In the genomic region with DNA sequence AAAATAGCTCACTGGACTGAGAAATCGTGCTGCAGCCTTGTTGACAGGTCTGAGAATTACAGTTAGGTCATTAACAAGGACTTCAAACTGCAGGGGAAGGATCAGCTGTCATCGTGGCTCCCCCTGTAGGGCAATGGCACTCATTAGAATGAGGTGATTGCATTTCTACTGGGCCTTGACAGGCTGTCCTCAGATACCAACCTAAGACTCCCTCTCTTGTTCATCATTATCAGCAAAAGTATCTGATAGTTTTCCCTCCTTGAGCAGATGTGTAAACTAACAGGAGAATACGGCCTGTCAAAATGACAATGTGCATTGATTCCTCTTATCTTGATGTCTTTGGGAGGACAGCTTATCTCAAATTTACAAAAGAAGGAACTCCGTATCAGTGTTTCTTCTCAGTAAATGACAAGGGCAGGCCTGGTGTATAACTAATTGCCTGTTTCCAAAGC, we compare ENCODE assay signal across 7 cellular contexts.
A peak's percentile ranks its signal among the peaks of the same experiment; 100 is the strongest.
DNase-seq lines count a peak whose midpoint lies in the region; ATAC-seq and TF ChIP-seq lines count a peak whose summit lies in the region.

No MANE protein-coding gene starts in this region.

- H4K20me1 ChIP-seq in GM23338 (replicated peaks; ENCODE audit: insufficient read depth) = no peaks in the 10 kb centered on the region

- H3K27ac ChIP-seq in GM23338 (ENCODE audit: low read depth) = no peak overlapping the region

- CTCF ChIA-PET in activated CD8-positive, alpha-beta T cell treated with anti-CD3 and anti-CD28 coated beads, Interleukin-2, amount 10 ng/mL, durations not matched to agents 7 days and 5 days (lab: Charles Lee) = no interaction called here

- no peaks in the 10 kb centered on the region for H3K36me3 Mint-ChIP-seq in GM23338 (ENCODE audit: low read depth)
- H3K36me3 Mint-ChIP-seq in activated CD8-positive, alpha-beta T cell treated with anti-CD3 and anti-CD28 coated beads, Interleukin-2, amount 10 ng/mL, durations not matched to agents 7 days and 5 days (ENCODE audit: low read depth) = no peaks in the 10 kb centered on the region

- H3K27me3 ChIP-seq in GM23338 (ENCODE audit: insufficient read depth) = no peaks in the 10 kb centered on the region

- H3K4me3 ChIP-seq in GM12875 (ENCODE audit: low read depth, low read length) = no peak overlapping the region
- no peak overlapping the region for H3K4me3 ChIP-seq in GM23338

- no peak overlapping the region for H3K27ac Mint-ChIP-seq in GM23338
- H3K27ac Mint-ChIP-seq in activated CD8-positive, alpha-beta T cell treated with anti-CD3 and anti-CD28 coated beads, Interleukin-2, amount 10 ng/mL, durations not matched to agents 7 days and 5 days = no peak overlapping the region

- H3K79me2 ChIP-seq in GM23338 (replicated peaks; ENCODE audit: insufficient read depth) = no peaks in the 10 kb centered on the region

- ATAC-seq in GM23338 (peak; percentile 98), GM19035 (IDR thresholded peaks at IDR 0.05; ENCODE audit: unreplicated experiment) (no peak)
- ATAC-seq in activated CD8-positive, alpha-beta T cell treated with anti-CD3 and anti-CD28 coated beads, Interleukin-2, amount 10 ng/mL, durations not matched to agents 7 days and 5 days = no peak

- H2AFZ ChIP-seq in GM23338 = no peak overlapping the region

- H3F3A ChIP-seq in GM23338 (replicated peaks; ENCODE audit: low read depth) = no peaks in the 10 kb centered on the region

- no peaks in the 10 kb centered on the region for H3K4me1 ChIP-seq in GM23338 (ENCODE audit: insufficient read depth)

- DNase-seq in GM23338 (ENCODE audit: low spot score) = peak; percentile 81
- peak; percentile 95 for DNase-seq in NCI-H146 (lab: John Stamatoyannopoulos, UW)
- peak; percentile 37 for DNase-seq in activated CD8-positive, alpha-beta T cell treated with anti-CD3 and anti-CD28 coated beads, Interleukin-2, amount 10 ng/mL, durations not matched to agents 7 days and 5 days
- peak; percentile 89 for DNase-seq in left kidney (ENCODE audit: low read depth, low spot score)
- DNase-seq in NOMO-1 treated with DMSO at 0.1 percent for 48 hours (lab: John Stamatoyannopoulos, UW; ENCODE audit: unreplicated experiment) = no peak

- H3K4me3 Mint-ChIP-seq in GM23338 = no peak overlapping the region
- no peak overlapping the region for H3K4me3 Mint-ChIP-seq in activated CD8-positive, alpha-beta T cell treated with anti-CD3 and anti-CD28 coated beads, Interleukin-2, amount 10 ng/mL, durations not matched to agents 7 days and 5 days

- H3K9me3 Mint-ChIP-seq in GM23338 = no peaks in the 10 kb centered on the region
- H3K9me3 Mint-ChIP-seq in activated CD8-positive, alpha-beta T cell treated with anti-CD3 and anti-CD28 coated beads, Interleukin-2, amount 10 ng/mL, durations not matched to agents 7 days and 5 days (ENCODE audit: insufficient read depth) = no peaks in the 10 kb centered on the region

- no peaks in the 10 kb centered on the region; the same call in 1 of the 2 replicates for H3K9me2 ChIP-seq in GM23338 (ENCODE audit: insufficient read depth)

- H3K27me3 Mint-ChIP-seq in GM23338 (ENCODE audit: insufficient read depth, low read depth, poor library complexity) = no peaks in the 10 kb centered on the region
- H3K27me3 Mint-ChIP-seq in activated CD8-positive, alpha-beta T cell treated with anti-CD3 and anti-CD28 coated beads, Interleukin-2, amount 10 ng/mL, durations not matched to agents 7 days and 5 days (ENCODE audit: low read depth) = no peaks in the 10 kb centered on the region

- POLR2A ChIA-PET in activated CD8-positive, alpha-beta T cell treated with anti-CD3 and anti-CD28 coated beads, Interleukin-2, amount 10 ng/mL, durations not matched to agents 7 days and 5 days (lab: Charles Lee) = no interaction called here

- no peaks in the 10 kb centered on the region for H3K4me1 Mint-ChIP-seq in GM23338
- H3K4me1 Mint-ChIP-seq in activated CD8-positive, alpha-beta T cell treated with anti-CD3 and anti-CD28 coated beads, Interleukin-2, amount 10 ng/mL, durations not matched to agents 7 days and 5 days (ENCODE audit: low read depth) = no peaks in the 10 kb centered on the region

- H3K36me3 ChIP-seq in GM23338 (ENCODE audit: insufficient read depth) = no peaks in the 10 kb centered on the region

- TF ChIP-seq CTCF in GM12875 (IDR thresholded peaks at IDR 0.05; ENCODE audit: borderline replicate concordance, insufficient read depth, low read depth, low read length) (peak; percentile 52), GM23338 (conservative IDR thresholded peaks at IDR 0.05; ENCODE audit: low read depth in 2 of 2) (peak; percentile 80 to 94)

- no peak overlapping the region for H3K4me2 ChIP-seq in GM23338

TF ChIP-seq in GM23338, 12 proteins besides CTCF, POLR2A, EP300 and RAD21:
- TF ChIP-seq CREB1 (CRISPR knock-in tag; IDR thresholded peaks at IDR 0.05; ENCODE audit: low read depth) (no peak), EZH2 (IDR thresholded peaks at IDR 0.05; ENCODE audit: low read depth, unreplicated experiment) (no peak), STAT1 (IDR thresholded peaks at IDR 0.05; ENCODE audit: unreplicated experiment) (no peak), ZNF331 (CRISPR knock-in tag; IDR thresholded peaks at IDR 0.05; ENCODE audit: low read depth) (no peak)
- TF ChIP-seq, protein P1, sequence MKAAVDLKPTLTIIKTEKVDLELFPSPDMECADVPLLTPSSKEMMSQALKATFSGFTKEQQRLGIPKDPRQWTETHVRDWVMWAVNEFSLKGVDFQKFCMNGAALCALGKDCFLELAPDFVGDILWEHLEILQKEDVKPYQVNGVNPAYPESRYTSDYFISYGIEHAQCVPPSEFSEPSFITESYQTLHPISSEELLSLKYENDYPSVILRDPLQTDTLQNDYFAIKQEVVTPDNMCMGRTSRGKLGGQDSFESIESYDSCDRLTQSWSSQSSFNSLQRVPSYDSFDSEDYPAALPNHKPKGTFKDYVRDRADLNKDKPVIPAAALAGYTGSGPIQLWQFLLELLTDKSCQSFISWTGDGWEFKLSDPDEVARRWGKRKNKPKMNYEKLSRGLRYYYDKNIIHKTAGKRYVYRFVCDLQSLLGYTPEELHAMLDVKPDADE (IDR thresholded peaks at IDR 0.05) = no peak
